In genomic region chr3:60877188-60877587, GRCh38 we compare ENCODE assay signal across 21 cellular contexts.
"Had no signal": no experiment of that assay in that cellular context is flagged by ENCODE, and none has a peak within 500 bp of the region (broad histone marks: within the 10 kb centered on the region; RNA-seq: fewer than 3 reads in every experiment).

No MANE protein-coding gene starts in this region.

- H3K27me3 ChIP-seq: adrenal gland, breast epithelium, esophagus squamous epithelium, heart right ventricle, neural progenitor cell, tibial artery had no signal

- H3K4me3 ChIP-seq: adrenal gland, breast epithelium, esophagus squamous epithelium, heart right ventricle, mucosa of descending colon, neural progenitor cell, psoas muscle, tibial artery had no signal

- FAIRE-seq: astrocyte, endothelial cell of umbilical vein had no signal

- H3K36me3 ChIP-seq: adrenal gland, breast epithelium, esophagus squamous epithelium, heart right ventricle, neural progenitor cell, tibial artery, WERI-Rb-1 had no signal

- DNase-seq: activated CD4-positive, alpha-beta T cell treated with anti-CD3 and anti-CD28 coated beads, Interleukin-2, amount 50 U/mL, for 4 hours; activated gamma-delta T cell treated with Interleukin-2 at 50 U/mL for 16 hours; adrenal gland; effector CD4-positive, alpha-beta T cell; esophagus squamous epithelium; heart right ventricle; mesenchymal stem cell; mucosa of descending colon; naive B cell; right cardiac atrium; stimulated activated CD4-positive, alpha-beta T cell treated with anti-CD3 and anti-CD28 coated beads, Interleukin-2, amount 100 ng/mL, for 24 hours; stimulated activated naive CD8-positive, alpha-beta T cell treated with anti-CD3 and anti-CD28 coated beads, Interleukin-15, Interleukin-2, amounts not matched to agents 100 U/mL and 50 U/mL, for 24 hours; substantia nigra; tibial artery; WERI-Rb-1 had no signal

- ATAC-seq: activated naive CD4-positive, alpha-beta T cell treated with anti-CD3 and anti-CD28 coated beads, Interleukin-2, amount 50 U/mL, for 72 hours; heart right ventricle; mucosa of descending colon; psoas muscle; right cardiac atrium; stimulated activated naive CD8-positive, alpha-beta T cell treated with anti-CD3 and anti-CD28 coated beads, Interleukin-15, Interleukin-2, amounts not matched to agents 100 U/mL and 50 U/mL, for 24 hours had no signal
